ENCODE assay signal across 8 cellular contexts in genomic region chr7:141014523-141015395, GRCh38. TPM values are rescaled to one million over a fixed set of nuclear protein-coding genes. Genes with fewer than 3 reads are reported as not detected.
DNase-seq lines count a peak whose midpoint lies in the region; ATAC-seq and TF ChIP-seq lines count a peak whose summit lies in the region.

Gene MRPS33 (minus strand): TSS chr7:141014952. CDS start chr7:141010633, 4,319 bp downstream.

- H4K20me1 ChIP-seq in Loucy (ENCODE audit: insufficient read depth, low read length, poor library complexity, severe bottlenecking) = no peaks in the 10 kb centered on the region

- H3K27me3 Mint-ChIP-seq in natural killer cell treated with Interleukin-12 subunit alpha and Interleukin-12 subunit beta and Interleukin-15 and Interleukin-18, amount 100 ng/mL, for 72 hours = peaks cover 10 to 24% of the 10 kb centered on the region in 2 donors

- no peaks in the 10 kb centered on the region for H3K36me3 ChIP-seq in H7 (replicated peaks; ENCODE audit: control insufficient read depth, insufficient read depth, low read length)
- H3K36me3 ChIP-seq in Loucy (ENCODE audit: insufficient read depth, low read length) = no peaks in the 10 kb centered on the region

- in situ Hi-C loops in G401 (cut with HindIII; ENCODE audit: low sequenced_read_pairs) = no loop called here

- H2AFZ ChIP-seq in Loucy (ENCODE audit: low read length) = peak within 1 kb of the TSS; percentile 97

- peak within 1 kb of the TSS; percentile 92 for H3K4me2 ChIP-seq in Loucy (ENCODE audit: low read depth, low read length, poor library complexity, severe bottlenecking)

- H3K4me3 Mint-ChIP-seq in natural killer cell treated with Interleukin-12 subunit alpha and Interleukin-12 subunit beta and Interleukin-15 and Interleukin-18, amount 100 ng/mL, for 72 hours = peak within 1 kb of the TSS; percentile 97

- peaks cover 17% of the 10 kb centered on the region for H3K36me3 Mint-ChIP-seq in natural killer cell treated with Interleukin-12 subunit alpha and Interleukin-12 subunit beta and Interleukin-15 and Interleukin-18, amount 100 ng/mL, for 72 hours

- peak within 1 kb of the TSS; percentile 92 to 93 for H3K27ac Mint-ChIP-seq in natural killer cell treated with Interleukin-12 subunit alpha and Interleukin-12 subunit beta and Interleukin-15 and Interleukin-18, amount 100 ng/mL, for 72 hours

- peak; percentile 99 to 100 for ATAC-seq in natural killer cell treated with Interleukin-12 subunit alpha and Interleukin-12 subunit beta and Interleukin-15 and Interleukin-18, amount 100 ng/mL, for 72 hours
- peak; percentile 100 for ATAC-seq in stimulated activated naive CD8-positive, alpha-beta T cell treated with anti-CD3 and anti-CD28 coated beads, Interleukin-15, Interleukin-2, amounts not matched to agents 100 U/mL and 50 U/mL, for 24 hours

- H3K9ac ChIP-seq in Loucy (ENCODE audit: low read depth, low read length, poor library complexity, severe bottlenecking) = peak within 1 kb of the TSS; percentile 80

- H3K9me3 Mint-ChIP-seq in natural killer cell treated with Interleukin-12 subunit alpha and Interleukin-12 subunit beta and Interleukin-15 and Interleukin-18, amount 100 ng/mL, for 72 hours = no peaks in the 10 kb centered on the region

- peak; percentile 98 for TF ChIP-seq POLR2A in Raji (IDR thresholded peaks at IDR 0.05; ENCODE audit: insufficient read depth, low read depth, low read length)

- peak; percentile 99 for DNase-seq in G401 (ENCODE audit: low spot score)
- DNase-seq in H7 = peak; percentile 96
- peak; percentile 92 for DNase-seq in activated T-helper 9 cell treated with anti-CD3 and anti-CD28 coated beads, Interleukin-2, amount 50 U/mL, for 16 hours (ENCODE audit: low read depth)
- DNase-seq in fibroblast of pulmonary artery (ENCODE audit: low read depth) = peak; percentile 97
- DNase-seq in natural killer cell treated with Interleukin-12 subunit alpha and Interleukin-12 subunit beta and Interleukin-15 and Interleukin-18, amount 100 ng/mL, for 72 hours (ENCODE audit: low spot score) = peak; percentile 98
- peak; percentile 96 for DNase-seq in stimulated activated naive CD8-positive, alpha-beta T cell treated with anti-CD3 and anti-CD28 coated beads, Interleukin-15, Interleukin-2, amounts not matched to agents 100 U/mL and 50 U/mL, for 24 hours

- peaks cover 33 to 37% of the 10 kb centered on the region in 2 donors for H3K4me1 Mint-ChIP-seq in natural killer cell treated with Interleukin-12 subunit alpha and Interleukin-12 subunit beta and Interleukin-15 and Interleukin-18, amount 100 ng/mL, for 72 hours (ENCODE audit: low read depth in 2 of 2)

- peaks cover 19% of the 10 kb centered on the region for H3K4me1 ChIP-seq in Loucy (ENCODE audit: insufficient read depth, low read length, poor library complexity, severe bottlenecking)

- H3K27me3 ChIP-seq in H7 (ENCODE audit: control insufficient read depth, insufficient read depth, low read length) (peaks cover 1% of the 10 kb centered on the region), Loucy (ENCODE audit: insufficient read depth, low read length, poor library complexity, severe bottlenecking) (peaks cover 36% of the 10 kb centered on the region)

- H3K9me2 ChIP-seq in Loucy (replicated peaks; ENCODE audit: low read depth, low read length) = no peaks in the 10 kb centered on the region

- no peaks in the 10 kb centered on the region for H3F3A ChIP-seq in Loucy (ENCODE audit: low read depth)

- TF ChIP-seq CTCF in Loucy (conservative IDR thresholded peaks at IDR 0.05; ENCODE audit: low read length) = peak; percentile 85
- TF ChIP-seq CTCF in fibroblast of pulmonary artery (IDR thresholded peaks at IDR 0.05; ENCODE audit: low read length, missing control alignments) = peak; percentile 25

- peaks cover 15% of the 10 kb centered on the region for H3K79me2 ChIP-seq in Loucy (ENCODE audit: insufficient read depth, low read length)

- H3K4me3 ChIP-seq in H7 (ENCODE audit: insufficient read depth, low read depth, low read length) = peak within 1 kb of the TSS; percentile 58
- H3K4me3 ChIP-seq in Loucy (ENCODE audit: low read length, poor library complexity, severe bottlenecking) = peak within 1 kb of the TSS; percentile 88
- H3K4me3 ChIP-seq in fibroblast of pulmonary artery (replicated peaks; ENCODE audit: low read depth, low read length) = peak within 1 kb of the TSS; percentile 74

- no peaks in the 10 kb centered on the region for H3K9me3 ChIP-seq in Loucy (ENCODE audit: insufficient read depth, low read depth, low read length)

RNA-seq across cellular contexts. Expression of gene MRPS33, which starts in this region (rescaled TPM):
- 46.6 and 55.8 TPM in 2 replicates for total RNA-seq in G401 (2014; rRNA removed; shearing (Covaris generic))
- 51.0 and 61.0 TPM in 2 replicates for total RNA-seq in H7 (2014; rRNA removed; shearing (Covaris generic))
- total RNA-seq in natural killer cell treated with Interleukin-12 subunit alpha and Interleukin-12 subunit beta and Interleukin-15 and Interleukin-18, amount 100 ng/mL, for 72 hours = 10 to 100 TPM; 74.2 to 75.0 TPM

Comparison
In these comparisons a context has a peak if more than half of its experiments do, and no peak if none do; other contexts are left out.
1. Peak in every context shown above with its lines: DNase-seq, ATAC-seq and H3K4me3 ChIP-seq.